Comparison of ENCODE assay signal across 8 cellular contexts in the genomic region with DNA sequence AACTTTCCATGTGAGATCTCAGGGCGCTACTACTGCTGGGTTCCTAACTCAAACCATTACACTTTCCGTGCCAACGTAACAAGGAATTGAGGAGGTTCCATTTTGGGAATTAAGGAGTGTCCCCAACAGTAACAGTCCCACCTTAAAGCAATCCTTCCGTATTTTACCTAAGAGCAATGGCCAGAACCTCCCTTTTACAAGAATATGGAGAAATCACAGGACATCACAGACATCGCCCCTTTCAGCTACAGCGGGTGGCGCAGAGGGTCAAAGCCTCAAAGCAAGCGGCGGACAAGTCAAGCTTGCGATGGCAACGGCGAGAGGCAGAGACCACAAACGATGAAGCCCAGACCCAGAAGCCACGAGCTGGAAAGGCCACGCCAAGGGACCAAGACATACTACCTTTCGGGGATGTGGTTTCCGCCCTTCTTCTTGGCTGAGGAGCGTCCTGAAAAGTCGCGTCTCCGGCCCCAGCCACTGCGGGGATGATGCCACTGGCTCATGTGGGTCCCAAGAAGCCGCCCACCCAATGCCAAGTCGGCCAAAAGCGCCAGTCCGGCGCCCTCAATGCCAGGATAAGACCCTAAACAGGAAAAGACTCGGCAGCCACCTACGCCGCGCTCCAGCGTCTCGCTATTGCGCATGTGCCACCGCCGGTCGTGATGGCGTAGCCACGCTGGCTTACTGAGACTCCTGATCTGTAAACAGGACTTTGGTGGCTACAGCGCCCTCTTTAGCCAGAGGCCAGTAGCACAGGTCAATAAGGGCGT. TPM values are rescaled to one million over a fixed set of nuclear protein-coding genes. Genes with fewer than 3 reads are reported as not detected.
DNase-seq lines count a peak whose midpoint lies in the region; ATAC-seq, FAIRE-seq and TF ChIP-seq lines count a peak whose summit lies in the region.

A gene (minus strand): TSS at position 632 of the 770 bp plus-strand sequence. CDS start 129 bp downstream, at position 503.

- H3K9me3 ChIP-seq in DND-41 (ENCODE audit: insufficient read depth, low read length, severe bottlenecking) (no peaks in the 10 kb centered on the region), KOPT-K1 (ENCODE audit: insufficient read depth, low read length, poor library complexity, severe bottlenecking) (no peaks in the 10 kb centered on the region)
- H3K9me3 ChIP-seq in naive thymus-derived CD4-positive, alpha-beta T cell (ENCODE audit: control insufficient read depth in 2 of 3, low read length in 3 of 3) = no peaks in the 10 kb centered on the region

- DNase-seq in DND-41 (peak; percentile 97), RCC 7860 (ENCODE audit: low spot score) (peak; percentile 87), activated T-helper 1 cell treated with Interleukin-2 at 50 U/mL for 16 hours (ENCODE audit: low read depth) (peak; percentile 91), fibroblast of gingiva (ENCODE audit: low read depth) (peak; percentile 88)
- peak; percentile 92 to 98 (median 95) for DNase-seq in naive thymus-derived CD4-positive, alpha-beta T cell
- peak; percentile 92 to 97 (median 94) for DNase-seq in stimulated activated naive CD4-positive, alpha-beta T cell (lab: John Stamatoyannopoulos, UW)

- intact Hi-C loops in naive thymus-derived CD4-positive, alpha-beta T cell (cut with micrococcal nuclease) = loop anchor here (1.0 to 10.0 kb wide), 4 partner anchors 42 to 545 kb away; a partner anchor contains a TSS

- peaks cover 23 to 49% (median 35%) of the 10 kb centered on the region in 7 donors for H3K4me1 Mint-ChIP-seq in naive thymus-derived CD4-positive, alpha-beta T cell

- H3K9me3 Mint-ChIP-seq in naive thymus-derived CD4-positive, alpha-beta T cell = peaks cover 0 to 2% (median 0%) of the 10 kb centered on the region in 11 donors

- no peaks in the 10 kb centered on the region for H4K20me1 ChIP-seq in DND-41 (ENCODE audit: insufficient read depth, low read length)

- H3K79me2 ChIP-seq in DND-41 (ENCODE audit: insufficient read depth, low read length) = peaks cover 31% of the 10 kb centered on the region

- peaks cover 0 to 4% (median 4%) of the 10 kb centered on the region in 5 donors for H3K27me3 Mint-ChIP-seq in naive thymus-derived CD4-positive, alpha-beta T cell

- peak within 1 kb of the TSS; percentile 68 to 84 for H3K4me3 ChIP-seq in DND-41 (ENCODE audit: low read depth in 1 of 2, low read length in 2 of 2)
- peak within 1 kb of the TSS; percentile 87 for H3K4me3 ChIP-seq in naive thymus-derived CD4-positive, alpha-beta T cell (ENCODE audit: low read length)

- ATAC-seq in DND-41 (ENCODE audit: insufficient read depth, low read depth) (peak; percentile 99), GM21737 (IDR thresholded peaks at IDR 0.05; ENCODE audit: unreplicated experiment) (peak; percentile 99)
- ATAC-seq in naive thymus-derived CD4-positive, alpha-beta T cell = peak; percentile 100

- H3K27ac Mint-ChIP-seq in naive thymus-derived CD4-positive, alpha-beta T cell = peak within 1 kb of the TSS; percentile 95 to 100 (median 98)

- POLR2A ChIA-PET in naive thymus-derived CD4-positive, alpha-beta T cell (lab: Charles Lee) = interaction anchor here (0.7 to 1.0 kb wide), 4 partner anchors 42 to 704 kb away, joined by 3 to 5 read pairs (median 4); a partner anchor contains a TSS

- H3K27ac ChIP-seq in DND-41 (ENCODE audit: low read length) = peak within 1 kb of the TSS; percentile 83
- peak within 1 kb of the TSS; percentile 71 for H3K27ac ChIP-seq in KOPT-K1 (ENCODE audit: low read depth, low read length, poor library complexity, severe bottlenecking)
- peak within 1 kb of the TSS; percentile 95 for H3K27ac ChIP-seq in naive thymus-derived CD4-positive, alpha-beta T cell (ENCODE audit: low read depth, low read length)

- peaks cover 0 to 20% (median 15%) of the 10 kb centered on the region in 5 donors for H3K36me3 Mint-ChIP-seq in naive thymus-derived CD4-positive, alpha-beta T cell

- peak; percentile 75 for FAIRE-seq in RCC 7860 (lab: Jason Lieb, UNC)

- CTCF ChIA-PET in naive thymus-derived CD4-positive, alpha-beta T cell (lab: Charles Lee) = no interaction called here

- peaks cover 27% of the 10 kb centered on the region for H3K4me1 ChIP-seq in DND-41 (ENCODE audit: insufficient read depth, low read length)
- H3K4me1 ChIP-seq in naive thymus-derived CD4-positive, alpha-beta T cell (ENCODE audit: control insufficient read depth in 2 of 2, insufficient read depth in 2 of 2, low read length in 2 of 2) = peaks cover 0 to 16% of the 10 kb centered on the region in 2 donors

- H2AFZ ChIP-seq in DND-41 (ENCODE audit: low read depth, low read length) = peak within 1 kb of the TSS; percentile 95

- H3K27me3 ChIP-seq in DND-41 (ENCODE audit: insufficient read depth, low read length, poor library complexity) = peaks cover 2% of the 10 kb centered on the region
- no peaks in the 10 kb centered on the region for H3K27me3 ChIP-seq in naive thymus-derived CD4-positive, alpha-beta T cell (ENCODE audit: control insufficient read depth in 2 of 2, insufficient read depth in 2 of 2, low read length in 2 of 2)

- peak within 1 kb of the TSS; percentile 74 for H3K9ac ChIP-seq in DND-41 (ENCODE audit: low read depth, low read length)

- peak within 1 kb of the TSS; percentile 95 to 100 (median 98) for H3K4me3 Mint-ChIP-seq in naive thymus-derived CD4-positive, alpha-beta T cell

- H3K36me3 ChIP-seq in DND-41 (ENCODE audit: insufficient read depth, low read length) (peaks cover 24% of the 10 kb centered on the region), KOPT-K1 (ENCODE audit: insufficient read depth, low read length) (peaks cover 25% of the 10 kb centered on the region)
- H3K36me3 ChIP-seq in naive thymus-derived CD4-positive, alpha-beta T cell (ENCODE audit: control insufficient read depth in 2 of 3, insufficient read depth in 3 of 3, low read length in 3 of 3) = peaks cover 0 to 26% (median 9%) of the 10 kb centered on the region in 3 experiments

- H3K4me2 ChIP-seq in DND-41 (ENCODE audit: insufficient read depth, low read length) = peak within 1 kb of the TSS; percentile 76

- TF ChIP-seq CTCF in DND-41 (IDR thresholded peaks at IDR 0.05; ENCODE audit: borderline replicate concordance, extremely low read depth, low read length, poor library complexity, severe bottlenecking) = peak; percentile 98

RNA-seq across cellular contexts. Expression of the gene that starts here (rescaled TPM):
- total RNA-seq in naive thymus-derived CD4-positive, alpha-beta T cell = 10 to 100 TPM; 32.0 to 54.1 (median 43.8) TPM
- polyA plus RNA-seq in naive thymus-derived CD4-positive, alpha-beta T cell = 10 to 100 TPM; 61.6 to 70.9 TPM

Comparison
In these comparisons a context has a peak if more than half of its experiments do, and no peak if none do; other contexts are left out.
1. Peak in every context shown above with its lines: DNase-seq, ATAC-seq, H3K4me3 ChIP-seq and H3K27ac ChIP-seq.